26 cellular contexts compared by ENCODE assay signal in the genomic region with DNA sequence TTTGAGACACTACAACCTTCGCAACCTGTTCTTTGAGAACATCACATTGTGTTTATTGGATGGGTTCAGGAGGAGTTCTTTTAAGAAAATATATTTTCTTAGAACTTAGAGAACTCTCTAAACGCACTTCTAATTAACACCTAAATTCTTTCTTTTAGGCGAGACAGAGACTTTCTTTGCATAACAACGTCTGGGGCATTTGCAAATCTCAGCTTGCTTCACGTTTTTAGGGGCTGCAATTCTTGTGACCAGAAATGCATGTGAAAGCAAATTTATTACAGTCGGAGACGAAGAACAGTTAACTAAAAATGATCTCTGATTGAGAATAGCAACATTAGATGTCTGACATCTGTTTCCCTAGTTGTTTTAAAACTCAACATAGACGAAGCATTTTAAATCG.
"Had no signal": no experiment of that assay in that cellular context is flagged by ENCODE, and none has a peak within 500 bp of the region (broad histone marks: within the 10 kb centered on the region; RNA-seq: fewer than 3 reads in every experiment).

No MANE protein-coding gene starts in this region.

- H3K27me3 ChIP-seq: colonic mucosa, esophagus muscularis mucosa, foreskin keratinocyte, gastroesophageal sphincter, heart left ventricle, hepatocyte, left lung, right atrium auricular region, suprapubic skin, transverse colon, upper lobe of right lung, uterus had no signal

- H3K27ac ChIP-seq: colonic mucosa, esophagus muscularis mucosa, foreskin keratinocyte, gastroesophageal sphincter, heart left ventricle, hepatocyte, left lung, prostate gland, right atrium auricular region, suprapubic skin, transverse colon, upper lobe of right lung, uterus had no signal

- H3K4me3 ChIP-seq: colonic mucosa, esophagus muscularis mucosa, gastroesophageal sphincter, heart left ventricle, hepatocyte, left lung, mucosa of descending colon, prostate gland, right atrium auricular region, smooth muscle cell, suprapubic skin, transverse colon, upper lobe of right lung, uterus had no signal

- DNase-seq: colonic mucosa; effector CD8-positive, alpha-beta T cell; foreskin keratinocyte; heart left ventricle; left cardiac atrium; left lung; mesenchymal stem cell; mucosa of descending colon; naive B cell; stimulated activated CD4-positive, alpha-beta T cell treated with anti-CD3 and anti-CD28 coated beads, Interleukin-12 subunit alpha, Interleukin-12 subunit beta, amount 100 ng/mL, for 4 hours; stimulated activated CD4-positive, alpha-beta T cell treated with anti-CD3 and anti-CD28 coated beads, Interleukin-1b, Interleukin-23, amount 100 ng/mL, for 48 hours; stimulated activated CD4-positive, alpha-beta T cell treated with anti-CD3 and anti-CD28 coated beads, Interleukin-4, amount 100 ng/mL, for 1 hour; stimulated activated CD8-positive, alpha-beta memory T cell treated with anti-CD3 and anti-CD28 coated beads, Interleukin-4, amount 100 ng/mL, for 48 hours; stimulated activated naive CD4-positive, alpha-beta T cell; stimulated activated naive CD8-positive, alpha-beta T cell treated with anti-CD3 and anti-CD28 coated beads, Interleukin-15, amount 100 ng/mL, for 72 hours; transverse colon; upper lobe of right lung; uterus had no signal

- FAIRE-seq: endothelial cell of umbilical vein had no signal

- H3K9me3 ChIP-seq: colonic mucosa, esophagus muscularis mucosa, gastroesophageal sphincter, left lung, prostate gland, right atrium auricular region, suprapubic skin, transverse colon, upper lobe of right lung, uterus had no signal

- H3K79me2 ChIP-seq: hepatocyte had no signal

- H3K4me1 ChIP-seq: colonic mucosa, foreskin keratinocyte, gastroesophageal sphincter, heart left ventricle, left lung, prostate gland, right atrium auricular region, transverse colon, upper lobe of right lung, uterus had no signal

- H3K36me3 ChIP-seq: colonic mucosa, esophagus muscularis mucosa, gastroesophageal sphincter, heart left ventricle, left lung, prostate gland, right atrium auricular region, suprapubic skin, transverse colon, upper lobe of right lung, uterus had no signal

- H2AFZ ChIP-seq: hepatocyte had no signal

- H3K4me2 ChIP-seq: hepatocyte, smooth muscle cell had no signal
